11 cellular contexts compared by ENCODE assay signal in genomic region chr4:80182237-80182866, GRCh38. TPM values are rescaled to one million over a fixed set of nuclear protein-coding genes. Genes with fewer than 3 reads are reported as not detected.
DNase-seq lines count a peak whose midpoint lies in the region; ATAC-seq, FAIRE-seq and TF ChIP-seq lines count a peak whose summit lies in the region.
"Had no signal": no experiment of that assay in that cellular context is flagged by ENCODE, and none has a peak within 500 bp of the region (broad histone marks: within the 10 kb centered on the region; RNA-seq: fewer than 3 reads in every experiment).

No MANE protein-coding gene starts in this region.

- no peak for TF ChIP-seq CTCF in astrocyte (IDR thresholded peaks at IDR 0.05; ENCODE audit: insufficient read depth, low read depth, low read length)

- peaks cover 1% of the 10 kb centered on the region for H3K4me1 Mint-ChIP-seq in astrocyte (ENCODE audit: low read depth, unreplicated experiment)

- peaks cover 18% of the 10 kb centered on the region for H3K9me3 Mint-ChIP-seq in astrocyte (ENCODE audit: unreplicated experiment)

- no peak overlapping the region for H3K9ac ChIP-seq in astrocyte (ENCODE audit: low read length)

- intact Hi-C loops in posterior cingulate gyrus (cut with DNase I), result loop anchor here (5.0 kb wide), 1 partner anchor 35 kb away; no protein-coding TSS in a partner anchor

- no peak overlapping the region for H3K27ac Mint-ChIP-seq in astrocyte (ENCODE audit: unreplicated experiment)

- H3K79me2 ChIP-seq in astrocyte (ENCODE audit: insufficient read depth, low read length), result no peaks in the 10 kb centered on the region

- peak; percentile 38 for ATAC-seq in GM18519 (IDR thresholded peaks at IDR 0.05; ENCODE audit: low FRiP score, unreplicated experiment)
- ATAC-seq in HG03432 (IDR thresholded peaks at IDR 0.05; ENCODE audit: unreplicated experiment), result peak; percentile 15
- ATAC-seq in GM18511 (IDR thresholded peaks at IDR 0.05; ENCODE audit: unreplicated experiment), result no peak

- peaks cover 24% of the 10 kb centered on the region for H3K27me3 ChIP-seq in astrocyte (ENCODE audit: insufficient read depth, low read length)

- FAIRE-seq in astrocyte (lab: Jason Lieb, UNC), result no peak

- no peaks in the 10 kb centered on the region for H4K20me1 ChIP-seq in astrocyte (ENCODE audit: insufficient read depth, low read length)

- H3K4me2 ChIP-seq in astrocyte (ENCODE audit: low read length), result peak overlapping the region; percentile 99

- peaks cover 9% of the 10 kb centered on the region for H3K4me1 ChIP-seq in astrocyte (ENCODE audit: insufficient read depth, low read length)

- peaks cover 49% of the 10 kb centered on the region for H3K27me3 Mint-ChIP-seq in astrocyte (ENCODE audit: low read depth, unreplicated experiment)

- no peaks in the 10 kb centered on the region for H3K36me3 ChIP-seq in astrocyte (ENCODE audit: insufficient read depth, low read length)
- H3K36me3 ChIP-seq: cardiac muscle cell had no signal

- no peak overlapping the region for H3K4me3 ChIP-seq in astrocyte (ENCODE audit: insufficient read depth, low read depth, low read length)

- H2AFZ ChIP-seq in astrocyte (ENCODE audit: low read depth, low read length), result no peak overlapping the region

- no peaks in the 10 kb centered on the region for H3K36me3 Mint-ChIP-seq in astrocyte (ENCODE audit: low read depth, unreplicated experiment)

- H3K9me3 ChIP-seq in astrocyte (ENCODE audit: insufficient read depth, low read depth, low read length), result no peaks in the 10 kb centered on the region

- no peak overlapping the region for H3K4me3 Mint-ChIP-seq in astrocyte (ENCODE audit: unreplicated experiment)

- DNase-seq in astrocyte (ENCODE audit: low read depth) (no peak), posterior cingulate gyrus (peak in 6 of 10 donors; percentile 27 to 92 (median 75)), DMS153 (lab: John Stamatoyannopoulos, UW) (no peak), SHP77 treated with DMSO at 0.1 percent for 48 hours (lab: John Stamatoyannopoulos, UW) (no peak)
- DNase-seq: HCEC 1CT, NCI-H524, psoas muscle had no signal

- H3K27ac ChIP-seq in astrocyte (ENCODE audit: low read depth, low read length), result no peak overlapping the region
- H3K27ac ChIP-seq: cardiac muscle cell, psoas muscle had no signal

RNA-seq across cellular contexts. Expression of gene PRDM8, which starts 15.0 kb away (rescaled TPM):
- total RNA-seq in astrocyte, result 0.19 and 0.25 TPM in 2 replicates

Comparison
In these comparisons a context has a peak if more than half of its experiments do, and no peak if none do; other contexts are left out.
1. DNase-seq: peak in posterior cingulate gyrus (6 of 10); none in astrocyte (single experiment), DMS153 (single experiment) and SHP77 treated with DMSO at 0.1 percent for 48 hours (single experiment).